Comparison of ENCODE assay signal across 8 cellular contexts in the genomic region with DNA sequence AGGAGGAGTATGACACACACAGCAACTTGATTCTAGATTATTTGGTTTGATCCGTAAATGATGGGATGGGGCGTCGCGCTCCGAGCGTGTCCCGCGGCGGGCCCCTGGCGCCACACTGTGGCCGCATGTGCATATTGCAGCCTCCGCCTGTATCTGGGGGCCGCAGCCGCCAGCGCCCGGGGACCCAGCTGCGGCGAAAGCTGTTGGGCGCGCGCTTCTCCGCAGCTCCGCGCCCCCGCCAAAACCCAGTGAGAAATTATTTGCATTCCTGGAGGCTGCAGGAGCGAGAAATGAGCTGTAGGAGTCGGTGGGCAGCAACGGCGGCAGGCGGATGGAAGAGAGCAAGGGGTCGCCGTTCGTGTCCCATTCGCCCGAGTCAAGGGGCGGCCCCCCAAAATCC. TPM values are rescaled to one million over a fixed set of nuclear protein-coding genes. Genes with fewer than 3 reads are reported as not detected.
DNase-seq lines count a peak whose midpoint lies in the region; ATAC-seq and TF ChIP-seq lines count a peak whose summit lies in the region.
"Not testable (repeated sequence)": the region's sequence is repeated elsewhere in the genome, so short reads cannot be mapped to it uniquely, and the experiment has no call there.

No MANE protein-coding gene starts in this region.

- intact Hi-C loops in Right ventricle myocardium superior (cut with DNase I); testis (cut with DNase I; ENCODE audit: low total_unique reads): not testable (repeated sequence)

- TF ChIP-seq POLR2A in testis (IDR thresholded peaks at IDR 0.05) = not testable (repeated sequence)

- H3K4me2 ChIP-seq in Loucy (ENCODE audit: low read depth, low read length, poor library complexity, severe bottlenecking) = peak overlapping the region; percentile 54

- POLR2A ChIA-PET in HEK293T (lab: Yijun Ruan, JAX) = not testable (repeated sequence)

- H3K79me2 ChIP-seq in Loucy (ENCODE audit: insufficient read depth, low read length) = not testable (repeated sequence)

- H3K36me3 ChIP-seq in Loucy (ENCODE audit: insufficient read depth, low read length); neutrophil; testis (ENCODE audit: low read depth, missing control alignments): not testable (repeated sequence)

- H3K27me3 Mint-ChIP-seq in T-helper 17 cell = not testable (repeated sequence)

- not testable (repeated sequence) for H3F3A ChIP-seq in Loucy (ENCODE audit: low read depth)

- not testable (repeated sequence) for H4K20me1 ChIP-seq in Loucy (ENCODE audit: insufficient read depth, low read length, poor library complexity, severe bottlenecking)

- 0% methylated on average over 26 of the region's 36 CpGs; no CpG with 5 or more reads in 1 of the 2 donors for WGBS in testis, 2 donors

- H3K4me3 ChIP-seq in Loucy (ENCODE audit: low read length, poor library complexity, severe bottlenecking) = peak overlapping the region; percentile 69
- peak overlapping the region; percentile 59 to 66 for H3K4me3 ChIP-seq in neutrophil (ENCODE audit: low read depth in 1 of 2, low read length in 1 of 2)
- peak overlapping the region; percentile 54 to 70 for H3K4me3 ChIP-seq in testis

- peak; percentile 83 for ATAC-seq in T-helper 17 cell
- peak; percentile 93 for ATAC-seq in Right ventricle myocardium superior (ENCODE audit: poor library complexity)

- H3K27ac Mint-ChIP-seq in T-helper 17 cell = peak overlapping the region; percentile 89

- peak overlapping the region; percentile 97 for H3K4me3 Mint-ChIP-seq in T-helper 17 cell

- H3K27ac ChIP-seq in neutrophil (peak overlapping the region; percentile 54), testis (peak overlapping the region; percentile 88 to 89)

- H3K36me3 Mint-ChIP-seq in T-helper 17 cell (ENCODE audit: low read depth) = not testable (repeated sequence)

- H3K9me2 ChIP-seq in Loucy (replicated peaks; ENCODE audit: low read depth, low read length) = not testable (repeated sequence)

- H3K27me3 ChIP-seq in Loucy (ENCODE audit: insufficient read depth, low read length, poor library complexity, severe bottlenecking); neutrophil; testis: not testable (repeated sequence)

- not testable (repeated sequence) for H3K4me1 Mint-ChIP-seq in T-helper 17 cell

- not testable (repeated sequence) for TF ChIP-seq CTCF in Loucy (conservative IDR thresholded peaks at IDR 0.05; ENCODE audit: low read length); neutrophil (IDR thresholded peaks at IDR 0.05)
- peak in 1 of 3 experiments; percentile 75 for TF ChIP-seq CTCF in testis (IDR thresholded peaks at IDR 0.05)

- peak overlapping the region; percentile 81; the same call in 1 of the 2 replicates for H2AFZ ChIP-seq in Loucy (ENCODE audit: low read length)

- H3K9ac ChIP-seq in Loucy (ENCODE audit: low read depth, low read length, poor library complexity, severe bottlenecking) = peak overlapping the region; percentile 64

- CTCF ChIA-PET in HEK293T (lab: Yijun Ruan, JAX) = not testable (repeated sequence)

- H3K9me3 ChIP-seq in Loucy (ENCODE audit: insufficient read depth, low read depth, low read length); T-helper 17 cell (ENCODE audit: control insufficient read depth, low read length, poor library complexity, severe bottlenecking); neutrophil; testis: not testable (repeated sequence)

- peak; percentile 53 for DNase-seq in GM03348 (ENCODE audit: low spot score)
- peak; percentile 7 for DNase-seq in HEK293T (ENCODE audit: extremely low spot score)
- DNase-seq in T-helper 17 cell = peak in 2 of 3 donors; percentile 25 to 54
- peak; percentile 1 for DNase-seq in amniotic epithelial cell (ENCODE audit: low read depth)
- DNase-seq in Right ventricle myocardium superior = peak; percentile 70
- peak; percentile 57 for DNase-seq in testis

- not testable (repeated sequence) for H3K4me1 ChIP-seq in Loucy (ENCODE audit: insufficient read depth, low read length, poor library complexity, severe bottlenecking); testis
- peaks cover 6 to 13% of the 10 kb centered on the region in 2 experiments for H3K4me1 ChIP-seq in neutrophil (ENCODE audit: control insufficient read depth in 1 of 2, insufficient read depth in 1 of 2, low read depth in 1 of 2, low read length in 1 of 2)

RNA-seq across cellular contexts. Expression of a gene that starts 10.0 kb away (rescaled TPM):
- total RNA-seq in T-helper 17 cell (under 1 TPM in 1 of 2 donors, not detected in 1; 0.30 TPM), Right ventricle myocardium superior (0.46 TPM), testis (1 to 10 TPM; 5.6 to 8.7 TPM)
- polyA plus RNA-seq in testis (ENCODE audit: insufficient read depth, low read depth, low replicate concordance) = 8.7 TPM

Comparison
In these comparisons a context has a peak if more than half of its experiments do, and no peak if none do; other contexts are left out.
1. Peak in every context shown above with its lines: DNase-seq, ATAC-seq, H3K4me3 ChIP-seq and H3K27ac ChIP-seq.
2. DNase-seq: peak in every context shown above with its lines; median percentile 70 in Right ventricle myocardium superior; 57 in testis; 53 in GM03348; 40 in T-helper 17 cell; 7 in HEK293T; 1 in amniotic epithelial cell.